Comparison of ENCODE assay signal across 19 cellular contexts in the genomic region with DNA sequence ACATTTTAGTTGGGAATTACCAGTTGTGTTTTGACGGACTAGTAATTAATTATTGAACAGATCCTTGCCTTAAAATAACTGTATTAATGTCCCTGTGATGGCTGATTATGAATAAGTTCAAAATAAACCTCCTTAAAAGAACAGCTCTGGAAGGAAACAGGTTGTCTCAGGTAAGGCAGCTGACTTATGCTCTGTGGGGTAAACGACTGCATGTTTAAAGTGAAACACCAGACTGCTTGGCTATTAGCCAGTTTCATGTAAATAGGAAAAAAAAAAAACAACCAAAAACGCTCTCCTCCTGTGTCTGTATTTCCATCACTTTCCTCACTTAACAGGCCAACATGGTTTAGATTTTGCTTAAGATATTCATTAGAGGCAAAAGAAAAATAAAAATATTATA.
DNase-seq lines count a peak whose midpoint lies in the region; ATAC-seq, FAIRE-seq and TF ChIP-seq lines count a peak whose summit lies in the region.
"Had no signal": no experiment of that assay in that cellular context is flagged by ENCODE, and none has a peak within 500 bp of the region (broad histone marks: within the 10 kb centered on the region; RNA-seq: fewer than 3 reads in every experiment).

No MANE protein-coding gene starts in this region.

- no peaks in the 10 kb centered on the region for H3K79me2 ChIP-seq in HepG2 (ENCODE audit: insufficient read depth, low read length)

- FAIRE-seq in HepG2 (lab: Jason Lieb, UNC) = peak; percentile 8
- FAIRE-seq: A549, G401.6, GM12891, H1, HTR-8/SVneo had no signal

- no peak for TF ChIP-seq EP300 in HepG2 (IDR thresholded peaks at IDR 0.05; ENCODE audit: low read depth in 2 of 2, low read length in 2 of 2)
- no peak for TF ChIP-seq EP300 in HepG2 (CRISPR knock-in tag; IDR thresholded peaks at IDR 0.05; ENCODE audit: borderline replicate concordance)
- TF ChIP-seq EP300 in upper lobe of left lung (IDR thresholded peaks at IDR 0.05) = no peak

- H3K36me3 ChIP-seq in HepG2 (replicated peaks in 1 of 2; ENCODE audit: control insufficient read depth in 1 of 2, insufficient read depth in 2 of 2, low read length in 2 of 2) = no peaks in the 10 kb centered on the region
- no peaks in the 10 kb centered on the region for H3K36me3 ChIP-seq in right lobe of liver
- no peaks in the 10 kb centered on the region for H3K36me3 ChIP-seq in upper lobe of left lung
- H3K36me3 ChIP-seq: BE2C, HAP-1 had no signal

- intact Hi-C loops in HepG2 (cut with micrococcal nuclease; ENCODE audit: unreplicated experiment) = no loop called here
- intact Hi-C loops in right lobe of liver (cut with DNase I) = no loop called here

- no peak for TF ChIP-seq CTCF in HepG2 (CRISPR knock-in tag; IDR thresholded peaks at IDR 0.05)
- TF ChIP-seq CTCF in right lobe of liver (IDR thresholded peaks at IDR 0.05) = no peak
- TF ChIP-seq CTCF in upper lobe of left lung (IDR thresholded peaks at IDR 0.05) = no peak

- no peak overlapping the region for H3K4me2 ChIP-seq in HepG2 (ENCODE audit: low read depth, low read length)
- H3K4me2 ChIP-seq: A549 had no signal

- ATAC-seq in HepG2 = no peak
- ATAC-seq in right lobe of liver = no peak
- no peak for ATAC-seq in HG03095 (IDR thresholded peaks at IDR 0.05; ENCODE audit: unreplicated experiment)
- no peak for ATAC-seq in HG03460 (IDR thresholded peaks at IDR 0.05; ENCODE audit: unreplicated experiment)
- ATAC-seq in upper lobe of left lung (ENCODE audit: low FRiP score in 2 of 2) = no peak
- ATAC-seq: A549 had no signal

- CTCF ChIA-PET in HepG2 (lab: Yijun Ruan, JAX; ENCODE audit: low intra/inter-chr PET ratio, low total read pairs) = no interaction called here

- no peak for TF ChIP-seq RAD21 in HepG2 (CRISPR knock-in tag; IDR thresholded peaks at IDR 0.05)

- no peaks in the 10 kb centered on the region for H4K20me1 ChIP-seq in HepG2 (ENCODE audit: insufficient read depth, low read length)

- H3K4me3 ChIP-seq in HepG2 (replicated peaks in 1 of 3; ENCODE audit: insufficient read depth in 1 of 3, low read depth in 2 of 3, low read length in 3 of 3) = no peak overlapping the region
- H3K4me3 ChIP-seq in right lobe of liver = no peak overlapping the region
- no peak overlapping the region for H3K4me3 ChIP-seq in upper lobe of left lung
- H3K4me3 ChIP-seq: A549, HAP-1 had no signal

- H3K27ac ChIP-seq in HepG2 (ENCODE audit: extremely low read length, insufficient read depth, low read length) (no peak overlapping the region), right lobe of liver (no peak overlapping the region), upper lobe of left lung (no peak overlapping the region)
- H3K27ac ChIP-seq: A549, C4-2B had no signal

- in situ Hi-C loops in HepG2 (cut with HindIII; ENCODE audit: extremely low pct_ligation_motif_present, low pct_unique_long_range_greater_than_20kb) = no loop called here

- no TSS peak for BruUV-seq in HepG2 (replicated peaks; lab: Mats Ljungman, UMichigan)

- no peak overlapping the region for H2AFZ ChIP-seq in HepG2 (ENCODE audit: low read length)

- no peak overlapping the region for H3K9ac ChIP-seq in HepG2 (ENCODE audit: insufficient read depth, low read depth, low read length)

- POLR2A ChIA-PET in HepG2 (lab: Yijun Ruan, JAX) = no interaction called here

- H3K9me3 ChIP-seq in HepG2 (ENCODE audit: low read length) (no peaks in the 10 kb centered on the region), right lobe of liver (peaks cover 0 to 3% (median 0%) of the 10 kb centered on the region in 4 donors), upper lobe of left lung (no peaks in the 10 kb centered on the region)
- H3K9me3 ChIP-seq: A549, BE2C had no signal

- TF ChIP-seq POLR2A in HepG2 (IDR thresholded peaks at IDR 0.05; ENCODE audit: insufficient read depth in 1 of 2, low read depth in 2 of 2, low read length in 2 of 2) (no peak), right lobe of liver (IDR thresholded peaks at IDR 0.05) (no peak), upper lobe of left lung (IDR thresholded peaks at IDR 0.05) (no peak)

- 3% methylated on average over 3 of the region's 3 CpGs for WGBS in HepG2 (ENCODE audit: low lambda C conversion rate)
- 45% methylated on average over 3 of the region's 3 CpGs for WGBS in right lobe of liver (ENCODE audit: insufficient coverage, low coverage, low lambda C conversion rate, missing lambda C conversion rate)
- WGBS in upper lobe of left lung, 2 donors = 56 to 65% methylated on average over 3 of the region's 3 CpGs

- H3K4me1 ChIP-seq in HepG2 (ENCODE audit: insufficient read depth, low read length) (no peaks in the 10 kb centered on the region), right lobe of liver (no peaks in the 10 kb centered on the region), upper lobe of left lung (no peaks in the 10 kb centered on the region)
- H3K4me1 ChIP-seq: A549, BE2C, HAP-1 had no signal

- H3K27me3 ChIP-seq in HepG2 (ENCODE audit: control insufficient read depth in 1 of 2, insufficient read depth in 2 of 2, low read length in 2 of 2) (0 out of 5 replicates have a peak, but pooled peaks cover 0 to 15% of the 10 kb centered on the region in 2 experiments), right lobe of liver (no peaks in the 10 kb centered on the region), upper lobe of left lung (no peaks in the 10 kb centered on the region)
- H3K27me3 ChIP-seq: BE2C had no signal

- DNase-seq in HepG2 (ENCODE audit: low spot score) (no peak), right lobe of liver (no peak), NCI-H1105 (lab: John Stamatoyannopoulos, UW) (peak; percentile 34), NCI-H2171 (lab: John Stamatoyannopoulos, UW) (peak; percentile 95), RPMI8226 (peak; percentile 83), upper lobe of left lung (no peak)
- DNase-seq: BE2C; CD4-positive, alpha-beta memory T cell; DMS79 treated with DMSO at 0.1 percent for 48 hours; EL had no signal

TF ChIP-seq in HepG2, 621 proteins besides CTCF, POLR2A, EP300 and RAD21 (continues in another document):
- no peak for TF ChIP-seq SP2 (CRISPR knock-in tag; IDR thresholded peaks at IDR 0.05)
- no peak for TF ChIP-seq CREM (IDR thresholded peaks at IDR 0.05)
- TF ChIP-seq CREM (CRISPR knock-in tag; IDR thresholded peaks at IDR 0.05) = no peak
- TF ChIP-seq, protein P1, sequence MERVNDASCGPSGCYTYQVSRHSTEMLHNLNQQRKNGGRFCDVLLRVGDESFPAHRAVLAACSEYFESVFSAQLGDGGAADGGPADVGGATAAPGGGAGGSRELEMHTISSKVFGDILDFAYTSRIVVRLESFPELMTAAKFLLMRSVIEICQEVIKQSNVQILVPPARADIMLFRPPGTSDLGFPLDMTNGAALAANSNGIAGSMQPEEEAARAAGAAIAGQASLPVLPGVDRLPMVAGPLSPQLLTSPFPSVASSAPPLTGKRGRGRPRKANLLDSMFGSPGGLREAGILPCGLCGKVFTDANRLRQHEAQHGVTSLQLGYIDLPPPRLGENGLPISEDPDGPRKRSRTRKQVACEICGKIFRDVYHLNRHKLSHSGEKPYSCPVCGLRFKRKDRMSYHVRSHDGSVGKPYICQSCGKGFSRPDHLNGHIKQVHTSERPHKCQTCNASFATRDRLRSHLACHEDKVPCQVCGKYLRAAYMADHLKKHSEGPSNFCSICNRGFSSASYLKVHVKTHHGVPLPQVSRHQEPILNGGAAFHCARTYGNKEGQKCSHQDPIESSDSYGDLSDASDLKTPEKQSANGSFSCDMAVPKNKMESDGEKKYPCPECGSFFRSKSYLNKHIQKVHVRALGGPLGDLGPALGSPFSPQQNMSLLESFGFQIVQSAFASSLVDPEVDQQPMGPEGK (CRISPR knock-in tag; IDR thresholded peaks at IDR 0.05) = no peak
- TF ChIP-seq, protein P2, sequence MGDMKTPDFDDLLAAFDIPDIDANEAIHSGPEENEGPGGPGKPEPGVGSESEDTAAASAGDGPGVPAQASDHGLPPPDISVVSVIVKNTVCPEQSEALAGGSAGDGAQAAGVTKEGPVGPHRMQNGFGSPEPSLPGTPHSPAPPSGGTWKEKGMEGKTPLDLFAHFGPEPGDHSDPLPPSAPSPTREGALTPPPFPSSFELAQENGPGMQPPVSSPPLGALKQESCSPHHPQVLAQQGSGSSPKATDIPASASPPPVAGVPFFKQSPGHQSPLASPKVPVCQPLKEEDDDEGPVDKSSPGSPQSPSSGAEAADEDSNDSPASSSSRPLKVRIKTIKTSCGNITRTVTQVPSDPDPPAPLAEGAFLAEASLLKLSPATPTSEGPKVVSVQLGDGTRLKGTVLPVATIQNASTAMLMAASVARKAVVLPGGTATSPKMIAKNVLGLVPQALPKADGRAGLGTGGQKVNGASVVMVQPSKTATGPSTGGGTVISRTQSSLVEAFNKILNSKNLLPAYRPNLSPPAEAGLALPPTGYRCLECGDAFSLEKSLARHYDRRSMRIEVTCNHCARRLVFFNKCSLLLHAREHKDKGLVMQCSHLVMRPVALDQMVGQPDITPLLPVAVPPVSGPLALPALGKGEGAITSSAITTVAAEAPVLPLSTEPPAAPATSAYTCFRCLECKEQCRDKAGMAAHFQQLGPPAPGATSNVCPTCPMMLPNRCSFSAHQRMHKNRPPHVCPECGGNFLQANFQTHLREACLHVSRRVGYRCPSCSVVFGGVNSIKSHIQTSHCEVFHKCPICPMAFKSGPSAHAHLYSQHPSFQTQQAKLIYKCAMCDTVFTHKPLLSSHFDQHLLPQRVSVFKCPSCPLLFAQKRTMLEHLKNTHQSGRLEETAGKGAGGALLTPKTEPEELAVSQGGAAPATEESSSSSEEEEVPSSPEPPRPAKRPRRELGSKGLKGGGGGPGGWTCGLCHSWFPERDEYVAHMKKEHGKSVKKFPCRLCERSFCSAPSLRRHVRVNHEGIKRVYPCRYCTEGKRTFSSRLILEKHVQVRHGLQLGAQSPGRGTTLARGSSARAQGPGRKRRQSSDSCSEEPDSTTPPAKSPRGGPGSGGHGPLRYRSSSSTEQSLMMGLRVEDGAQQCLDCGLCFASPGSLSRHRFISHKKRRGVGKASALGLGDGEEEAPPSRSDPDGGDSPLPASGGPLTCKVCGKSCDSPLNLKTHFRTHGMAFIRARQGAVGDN (CRISPR knock-in tag; IDR thresholded peaks at IDR 0.05) = no peak
- TF ChIP-seq, protein P3, sequence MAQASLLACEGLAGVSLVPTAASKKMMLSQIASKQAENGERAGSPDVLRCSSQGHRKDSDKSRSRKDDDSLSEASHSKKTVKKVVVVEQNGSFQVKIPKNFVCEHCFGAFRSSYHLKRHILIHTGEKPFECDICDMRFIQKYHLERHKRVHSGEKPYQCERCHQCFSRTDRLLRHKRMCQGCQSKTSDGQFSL (CRISPR knock-in tag; IDR thresholded peaks at IDR 0.05) = no peak
- no peak for TF ChIP-seq RNF2 (conservative IDR thresholded peaks at IDR 0.05; ENCODE audit: low read depth)
- no peak for TF ChIP-seq ZNF331 (CRISPR knock-in tag; IDR thresholded peaks at IDR 0.05)
- TF ChIP-seq SRSF9 (IDR thresholded peaks at IDR 0.05; ENCODE audit: borderline replicate concordance, insufficient read depth, low read depth, low read length, poor library complexity, severe bottlenecking) = no peak
- no peak for TF ChIP-seq CHD4 (IDR thresholded peaks at IDR 0.05; ENCODE audit: borderline replicate concordance, low read length)
- TF ChIP-seq HOXA7 (CRISPR knock-in tag; IDR thresholded peaks at IDR 0.05) = no peak
- no peak for TF ChIP-seq SP140L (CRISPR knock-in tag; IDR thresholded peaks at IDR 0.05; ENCODE audit: borderline replicate concordance)
- TF ChIP-seq MIXL1 (CRISPR knock-in tag; IDR thresholded peaks at IDR 0.05) = no peak

Comparison
In these comparisons a context has a peak if more than half of its experiments do, and no peak if none do; other contexts are left out.
1. DNase-seq: peak in NCI-H1105 (single experiment), NCI-H2171 (single experiment) and RPMI8226 (single experiment); none in HepG2 (single experiment), right lobe of liver (0 of 3) and upper lobe of left lung (0 of 2).